In genomic region chr5:39502704-39503103, GRCh38 we compare ENCODE assay signal across 20 cellular contexts.
DNase-seq lines count a peak whose midpoint lies in the region; ATAC-seq and TF ChIP-seq lines count a peak whose summit lies in the region.
"Had no signal": no experiment of that assay in that cellular context is flagged by ENCODE, and none has a peak within 500 bp of the region (broad histone marks: within the 10 kb centered on the region; RNA-seq: fewer than 3 reads in every experiment).

No MANE protein-coding gene starts in this region.

- H3K27ac ChIP-seq in PC-3 (ENCODE audit: low read length) (peak overlapping the region; percentile 79), mesenchymal stem cell (ENCODE audit: low read length, poor library complexity, severe bottlenecking) (peak overlapping the region; percentile 97), skin epidermis (peak overlapping the region in 18 of 21 experiments; percentile 4 to 84 (median 63)), ascending aorta (peak overlapping the region in 1 of 2 donors; percentile 34)
- H3K27ac ChIP-seq: KMS-11 had no signal

- H4K91ac ChIP-seq in mesenchymal stem cell (ENCODE audit: low read length): peak overlapping the region; percentile 34

- H3K79me1 ChIP-seq in mesenchymal stem cell (replicated peaks; ENCODE audit: low read length, poor library complexity, severe bottlenecking): no peaks in the 10 kb centered on the region

- H3K4me2 ChIP-seq in PC-3 (ENCODE audit: low read length) (peak overlapping the region; percentile 76; the same call in 1 of the 2 replicates), mesenchymal stem cell (ENCODE audit: low read length, poor library complexity, severe bottlenecking) (no peak overlapping the region)
- H3K4me2 ChIP-seq: KMS-11 had no signal

- H3K9ac ChIP-seq in PC-3 (ENCODE audit: low read length) (peak overlapping the region; percentile 42; the same call in 1 of the 2 replicates), mesenchymal stem cell (ENCODE audit: low read length) (peak overlapping the region; percentile 81)
- H3K9ac ChIP-seq: KMS-11 had no signal

- peak overlapping the region; percentile 63 for H3K27ac Mint-ChIP-seq in dendritic cell treated with granulocyte-macrophage colony-stimulating factor and Interleukin-4, amounts not matched to agents 40 ng/mL and 50 ng/mL, for 4 days

- H3K18ac ChIP-seq in mesenchymal stem cell (ENCODE audit: low read depth in 1 of 2, low read length in 2 of 2): peak overlapping the region; percentile 57 to 75

- peaks cover 57% of the 10 kb centered on the region for H3K4me1 Mint-ChIP-seq in dendritic cell treated with granulocyte-macrophage colony-stimulating factor and Interleukin-4, amounts not matched to agents 40 ng/mL and 50 ng/mL, for 4 days (ENCODE audit: low read depth)
- no peaks in the 10 kb centered on the region for H3K4me1 Mint-ChIP-seq in activated T-cell treated with anti-CD3 and anti-CD28 coated beads, Interleukin-2, amount 50 U/mL, for 4 hours (ENCODE audit: low read depth)

- H3K4me1 ChIP-seq in PC-3 (ENCODE audit: insufficient read depth, low read length) (peaks cover 32% of the 10 kb centered on the region), mesenchymal stem cell (ENCODE audit: control insufficient read depth, insufficient read depth, low read depth, low read length) (peaks cover 11% of the 10 kb centered on the region), ascending aorta (peaks cover 0 to 4% of the 10 kb centered on the region in 2 donors)

- H3K23ac ChIP-seq in mesenchymal stem cell (ENCODE audit: low read length in 2 of 2): no peak overlapping the region

- peak overlapping the region; percentile 27 for H2BK120ac ChIP-seq in mesenchymal stem cell (ENCODE audit: low read depth, low read length)

- peak overlapping the region; percentile 70 for H4K8ac ChIP-seq in mesenchymal stem cell (ENCODE audit: low read length)

- peaks cover 7% of the 10 kb centered on the region for H3F3A ChIP-seq in PC-3 (ENCODE audit: low read length, unreplicated experiment)

- no peak overlapping the region for H3K4me3 Mint-ChIP-seq in dendritic cell treated with granulocyte-macrophage colony-stimulating factor and Interleukin-4, amounts not matched to agents 40 ng/mL and 50 ng/mL, for 4 days
- H3K4me3 Mint-ChIP-seq in activated T-cell treated with anti-CD3 and anti-CD28 coated beads, Interleukin-2, amount 50 U/mL, for 4 hours: no peak overlapping the region
- H3K4me3 Mint-ChIP-seq: brain had no signal

- CTCF ChIA-PET in PC-3 (lab: Charles Lee): no interaction called here

- H2AFZ ChIP-seq in PC-3 (ENCODE audit: low read length) (peak overlapping the region; percentile 79), mesenchymal stem cell (ENCODE audit: low read depth, low read length) (no peak overlapping the region)

- H2AK5ac ChIP-seq in mesenchymal stem cell (ENCODE audit: low read length, severe bottlenecking): peak overlapping the region; percentile 21

- BruUV-seq in PC-3 (replicated peaks; lab: Mats Ljungman, UMichigan): no TSS peak

- ATAC-seq in PC-3: no peak
- no peak for ATAC-seq in activated T-cell treated with anti-CD3 and anti-CD28 coated beads, Interleukin-2, amount 50 U/mL, for 4 hours
- ATAC-seq in stimulated activated naive CD8-positive, alpha-beta T cell treated with anti-CD3 and anti-CD28 coated beads, Interleukin-15, Interleukin-2, amounts not matched to agents 100 U/mL and 50 U/mL, for 24 hours: no peak
- ATAC-seq: GM12878 had no signal

- 96% methylated on average over 6 of the region's 6 CpGs for WGBS in mesenchymal stem cell

- H3K36me3 ChIP-seq in PC-3 (ENCODE audit: low read depth, low read length) (no peaks in the 10 kb centered on the region), mesenchymal stem cell (ENCODE audit: control insufficient read depth in 1 of 2, insufficient read depth in 2 of 2, low read depth in 1 of 2, low read length in 2 of 2) (no peaks in the 10 kb centered on the region), ascending aorta (no peaks in the 10 kb centered on the region)

- H3K9me3 Mint-ChIP-seq in dendritic cell treated with granulocyte-macrophage colony-stimulating factor and Interleukin-4, amounts not matched to agents 40 ng/mL and 50 ng/mL, for 4 days: no peaks in the 10 kb centered on the region
- H3K9me3 Mint-ChIP-seq in activated T-cell treated with anti-CD3 and anti-CD28 coated beads, Interleukin-2, amount 50 U/mL, for 4 hours: no peaks in the 10 kb centered on the region
- H3K9me3 Mint-ChIP-seq: brain had no signal

- intact Hi-C loops in PC-3 (cut with micrococcal nuclease) (no loop called here), ascending aorta (cut with DNase I) (no loop called here)
- intact Hi-C loops in dendritic cell treated with granulocyte-macrophage colony-stimulating factor and Interleukin-4, amounts not matched to agents 40 ng/mL and 50 ng/mL, for 4 days (cut with micrococcal nuclease): no loop called here

- no peak overlapping the region for H2BK15ac ChIP-seq in mesenchymal stem cell (ENCODE audit: low read depth, poor library complexity, severe bottlenecking)

- peak overlapping the region; percentile 27 to 73 for H3K4ac ChIP-seq in mesenchymal stem cell (ENCODE audit: low read depth in 1 of 2, low read length in 2 of 2)

- H3K4me3 ChIP-seq in PC-3 (ENCODE audit: low read length): no peak overlapping the region
- peak overlapping the region in 1 of 2 experiments; percentile 44 for H3K4me3 ChIP-seq in mesenchymal stem cell (ENCODE audit: insufficient read depth in 1 of 2, low read depth in 1 of 2, low read length in 2 of 2)
- no peak overlapping the region for H3K4me3 ChIP-seq in skin epidermis
- H3K4me3 ChIP-seq in ascending aorta: no peak overlapping the region
- H3K4me3 ChIP-seq: GM12878 had no signal

- H3K27me3 ChIP-seq in PC-3 (ENCODE audit: low read length): no peaks in the 10 kb centered on the region
- H3K27me3 ChIP-seq in mesenchymal stem cell (ENCODE audit: control insufficient read depth in 1 of 2, insufficient read depth in 1 of 2, low read length in 2 of 2): no peaks in the 10 kb centered on the region
- H3K27me3 ChIP-seq in ascending aorta: no peaks in the 10 kb centered on the region

- peaks cover 5% of the 10 kb centered on the region for H3K27me3 Mint-ChIP-seq in dendritic cell treated with granulocyte-macrophage colony-stimulating factor and Interleukin-4, amounts not matched to agents 40 ng/mL and 50 ng/mL, for 4 days
- peaks cover 20% of the 10 kb centered on the region for H3K27me3 Mint-ChIP-seq in activated T-cell treated with anti-CD3 and anti-CD28 coated beads, Interleukin-2, amount 50 U/mL, for 4 hours (ENCODE audit: low read depth)
- H3K27me3 Mint-ChIP-seq: progenitor cell of endocrine pancreas had no signal

- H3K36me3 Mint-ChIP-seq in dendritic cell treated with granulocyte-macrophage colony-stimulating factor and Interleukin-4, amounts not matched to agents 40 ng/mL and 50 ng/mL, for 4 days (ENCODE audit: low read depth): no peaks in the 10 kb centered on the region
- no peaks in the 10 kb centered on the region for H3K36me3 Mint-ChIP-seq in activated T-cell treated with anti-CD3 and anti-CD28 coated beads, Interleukin-2, amount 50 U/mL, for 4 hours (ENCODE audit: insufficient read depth)
- H3K36me3 Mint-ChIP-seq: brain had no signal

- no peak overlapping the region for H3K14ac ChIP-seq in mesenchymal stem cell (ENCODE audit: low read length in 2 of 2)

- H2BK5ac ChIP-seq in mesenchymal stem cell (ENCODE audit: low read depth, low read length, poor library complexity, severe bottlenecking): no peak overlapping the region

- no peaks in the 10 kb centered on the region for H3K9me3 ChIP-seq in PC-3 (ENCODE audit: low read length)
- H3K9me3 ChIP-seq in mesenchymal stem cell (ENCODE audit: control insufficient read depth, low read length): no peaks in the 10 kb centered on the region
- H3K9me3 ChIP-seq in ascending aorta: no peaks in the 10 kb centered on the region

- POLR2A ChIA-PET in PC-3 (lab: Charles Lee; ENCODE audit: unreplicated experiment): no interaction called here

- TF ChIP-seq CTCF in PC-3 (conservative IDR thresholded peaks at IDR 0.05; ENCODE audit: low read depth, low read length) (no peak), ascending aorta (IDR thresholded peaks at IDR 0.05) (no peak)

- H2BK12ac ChIP-seq in mesenchymal stem cell (ENCODE audit: low read length in 2 of 2): peak overlapping the region; percentile 34 to 94

- DNase-seq in PC-3: no peak
- no peak for DNase-seq in mesenchymal stem cell
- DNase-seq in activated T-cell treated with anti-CD3 and anti-CD28 coated beads, Interleukin-2, amount 50 U/mL, for 4 hours: no peak
- no peak for DNase-seq in ascending aorta (ENCODE audit: low spot score in 2 of 2)
- no peak for DNase-seq in stimulated activated naive CD8-positive, alpha-beta T cell treated with anti-CD3 and anti-CD28 coated beads, Interleukin-15, Interleukin-2, amounts not matched to agents 100 U/mL and 50 U/mL, for 24 hours
- DNase-seq in glomerular visceral epithelial cell (ENCODE audit: extremely low spot score): no peak
- DNase-seq: activated CD4-positive, alpha-beta T cell treated with anti-CD3 and anti-CD28 coated beads for 4 hours; activated CD8-positive, alpha-beta memory T cell treated with anti-CD3 and anti-CD28 coated beads, Interleukin-2, amount 50 U/mL, for 48 hours; activated naive CD4-positive, alpha-beta T cell treated with Interleukin-2 at 50 U/mL for 16 hours; AML-193; hypothalamus; NCI-H1436 treated with DMSO at 0.1 percent for 48 hours; NK-92 treated with Interleukin-12 subunit alpha and Interleukin-12 subunit beta, amount 100 ng/mL, for 24 hours; stimulated activated CD4-positive, alpha-beta T cell treated with anti-CD3 and anti-CD28 coated beads, Interleukin-1b, Interleukin-23, amount 100 ng/mL, for 48 hours had no signal

- H4K20me1 ChIP-seq in PC-3 (ENCODE audit: low read length): no peaks in the 10 kb centered on the region

- H3K9me2 ChIP-seq in PC-3 (replicated peaks; ENCODE audit: low read length): no peaks in the 10 kb centered on the region

- H3K79me2 ChIP-seq in PC-3 (ENCODE audit: low read length): no peaks in the 10 kb centered on the region
